Comparison of ENCODE assay signal across 8 cellular contexts in genomic region chr2:132416080-132416911, GRCh38. TPM values are rescaled to one million over a fixed set of nuclear protein-coding genes. Genes with fewer than 3 reads are reported as not detected.
DNase-seq lines count a peak whose midpoint lies in the region; ATAC-seq and TF ChIP-seq lines count a peak whose summit lies in the region.

TSS of gene GPR39 (plus strand) at chr2:132416805.

- peaks cover 43% of the 10 kb centered on the region for H3K27me3 Mint-ChIP-seq in stimulated activated memory B cell treated with anti-CD40 and anti-IgM and Interleukin-4, amounts not matched to agents 10 μg/mL and 1 μg/mL and 100 μg/mL, for 72 hours
- peaks cover 38% of the 10 kb centered on the region for H3K27me3 Mint-ChIP-seq in activated T-cell treated with anti-CD3 and anti-CD28 coated beads, Interleukin-2, amount 50 U/mL, for 24 hours

- peak; percentile 2 for TF ChIP-seq CTCF in choroid plexus epithelial cell (conservative IDR thresholded peaks at IDR 0.05; ENCODE audit: low read depth, low read length)

- no peak within 1 kb of the TSS for H3K27ac Mint-ChIP-seq in stimulated activated memory B cell treated with anti-CD40 and anti-IgM and Interleukin-4, amounts not matched to agents 10 μg/mL and 1 μg/mL and 100 μg/mL, for 72 hours
- H3K27ac Mint-ChIP-seq in activated T-cell treated with anti-CD3 and anti-CD28 coated beads, Interleukin-2, amount 50 U/mL, for 24 hours: no peak within 1 kb of the TSS

- no peaks in the 10 kb centered on the region for H3K4me1 Mint-ChIP-seq in stimulated activated memory B cell treated with anti-CD40 and anti-IgM and Interleukin-4, amounts not matched to agents 10 μg/mL and 1 μg/mL and 100 μg/mL, for 72 hours
- no peaks in the 10 kb centered on the region for H3K4me1 Mint-ChIP-seq in activated T-cell treated with anti-CD3 and anti-CD28 coated beads, Interleukin-2, amount 50 U/mL, for 24 hours (ENCODE audit: low read depth)

- H3K36me3 ChIP-seq in H7 (replicated peaks; ENCODE audit: control insufficient read depth, insufficient read depth, low read length): no peaks in the 10 kb centered on the region

- H3K4me3 Mint-ChIP-seq in stimulated activated memory B cell treated with anti-CD40 and anti-IgM and Interleukin-4, amounts not matched to agents 10 μg/mL and 1 μg/mL and 100 μg/mL, for 72 hours: peak within 1 kb of the TSS; percentile 39
- H3K4me3 Mint-ChIP-seq in activated T-cell treated with anti-CD3 and anti-CD28 coated beads, Interleukin-2, amount 50 U/mL, for 24 hours: no peak within 1 kb of the TSS

- H3K27me3 ChIP-seq in H7 (ENCODE audit: control insufficient read depth, insufficient read depth, low read length): peaks cover 48% of the 10 kb centered on the region

- ATAC-seq in stimulated activated memory B cell treated with anti-CD40 and anti-IgM and Interleukin-4, amounts not matched to agents 10 μg/mL and 1 μg/mL and 100 μg/mL, for 72 hours: no peak
- ATAC-seq in GM19395 (IDR thresholded peaks at IDR 0.05; ENCODE audit: unreplicated experiment) (no peak), HG02763 (IDR thresholded peaks at IDR 0.05; ENCODE audit: unreplicated experiment) (no peak)

- H3K4me3 ChIP-seq in H7 (ENCODE audit: insufficient read depth, low read depth, low read length): peak within 1 kb of the TSS; percentile 52
- peak within 1 kb of the TSS; percentile 61 for H3K4me3 ChIP-seq in choroid plexus epithelial cell (ENCODE audit: low read depth, low read length)

- DNase-seq in H7 (peak; percentile 83), NCI-H460 (ENCODE audit: extremely low read depth, low read depth) (peak; percentile 73), choroid plexus epithelial cell (ENCODE audit: low read depth) (peak; percentile 96), kidney glomerular epithelial cell (lab: John Stamatoyannopoulos, UW) (peak; percentile 92)
- no peak for DNase-seq in activated T-cell treated with anti-CD3 and anti-CD28 coated beads, Interleukin-2, amount 50 U/mL, for 24 hours

- no peaks in the 10 kb centered on the region for H3K36me3 Mint-ChIP-seq in stimulated activated memory B cell treated with anti-CD40 and anti-IgM and Interleukin-4, amounts not matched to agents 10 μg/mL and 1 μg/mL and 100 μg/mL, for 72 hours
- H3K36me3 Mint-ChIP-seq in activated T-cell treated with anti-CD3 and anti-CD28 coated beads, Interleukin-2, amount 50 U/mL, for 24 hours (ENCODE audit: low read depth): no peaks in the 10 kb centered on the region

- H3K9me3 Mint-ChIP-seq in stimulated activated memory B cell treated with anti-CD40 and anti-IgM and Interleukin-4, amounts not matched to agents 10 μg/mL and 1 μg/mL and 100 μg/mL, for 72 hours: no peaks in the 10 kb centered on the region
- H3K9me3 Mint-ChIP-seq in activated T-cell treated with anti-CD3 and anti-CD28 coated beads, Interleukin-2, amount 50 U/mL, for 24 hours: peaks cover 3% of the 10 kb centered on the region

RNA-seq across cellular contexts. Expression of gene GPR39, which starts in this region (rescaled TPM):
- 0.85 and 6.2 TPM in 2 replicates for total RNA-seq in H7 (2014; rRNA removed; shearing (Covaris generic))
- total RNA-seq in NCI-H460 (2014; rRNA removed; shearing (Covaris generic)): 0.42 and 0.49 TPM in 2 replicates
- not detected in 2 replicates for polyA plus RNA-seq in NCI-H460 (2014; cell fraction: nucleus; rRNA removed)

Comparison
In these comparisons a context has a peak if more than half of its experiments do, and no peak if none do; other contexts are left out.
1. Peak in DNase-seq in NCI-H460; RNA of the gene not detected or under 1 TPM.